Comparison of ENCODE assay signal across 27 cellular contexts in genomic region chr4:139256349-139256748, GRCh38. TPM values are rescaled to one million over a fixed set of nuclear protein-coding genes. Genes with fewer than 3 reads are reported as not detected.
"Had no signal": no experiment of that assay in that cellular context is flagged by ENCODE, and none has a peak within 500 bp of the region (broad histone marks: within the 10 kb centered on the region; RNA-seq: fewer than 3 reads in every experiment).

No MANE protein-coding gene starts in this region.

- H3K4me3 Mint-ChIP-seq: activated B cell treated with CpG ODN at 0.5 μM for 24 hours; activated CD8-positive, alpha-beta T cell treated with anti-CD3 and anti-CD28 coated beads for 36 hours; activated naive CD8-positive, alpha-beta T cell; effector memory CD8-positive, alpha-beta T cell; nephron progenitor cell; stimulated activated effector memory CD8-positive, alpha-beta T cell treated with anti-CD3 and anti-CD28 coated beads, Interleukin-12 subunit alpha, Interleukin-12 subunit beta, amount 100 ng/mL, for 72 hours; stimulated activated naive CD8-positive, alpha-beta T cell treated with anti-CD3 and anti-CD28 coated beads, Interleukin-15, Interleukin-2, amounts not matched to agents 100 ng/mL and 50 ng/mL, for 24 hours had no signal

- H3K4me3 ChIP-seq: adrenal gland, ascending aorta, left lung, lower lobe of right lung, mucosa of descending colon, ovary, right lobe of liver, skin epidermis, thoracic aorta had no signal

- H3K27me3 Mint-ChIP-seq: activated B cell treated with CpG ODN at 0.5 μM for 24 hours; activated CD8-positive, alpha-beta T cell treated with anti-CD3 and anti-CD28 coated beads for 36 hours; activated naive CD8-positive, alpha-beta T cell; effector memory CD8-positive, alpha-beta T cell; stimulated activated naive CD8-positive, alpha-beta T cell treated with anti-CD3 and anti-CD28 coated beads, Interleukin-15, Interleukin-2, amounts not matched to agents 100 ng/mL and 50 ng/mL, for 24 hours had no signal

- H3K27ac Mint-ChIP-seq: activated B cell treated with CpG ODN at 0.5 μM for 24 hours; activated CD8-positive, alpha-beta T cell treated with anti-CD3 and anti-CD28 coated beads for 36 hours; activated naive CD8-positive, alpha-beta T cell; effector memory CD8-positive, alpha-beta T cell; nephron progenitor cell; progenitor cell of endocrine pancreas; stimulated activated effector memory CD8-positive, alpha-beta T cell treated with anti-CD3 and anti-CD28 coated beads, Interleukin-12 subunit alpha, Interleukin-12 subunit beta, amount 100 ng/mL, for 72 hours; stimulated activated naive CD8-positive, alpha-beta T cell treated with anti-CD3 and anti-CD28 coated beads, Interleukin-15, Interleukin-2, amounts not matched to agents 100 ng/mL and 50 ng/mL, for 24 hours had no signal

- H3K36me3 ChIP-seq: adrenal gland, ascending aorta, brain microvascular endothelial cell, left lung, lower lobe of right lung, neutrophil, ovary, right lobe of liver, thoracic aorta had no signal

- H3K36me3 Mint-ChIP-seq: activated naive CD8-positive, alpha-beta T cell; stimulated activated effector memory CD8-positive, alpha-beta T cell treated with anti-CD3 and anti-CD28 coated beads, Interleukin-12 subunit alpha, Interleukin-12 subunit beta, amount 100 ng/mL, for 72 hours had no signal

- H3K27ac ChIP-seq: adrenal gland, ascending aorta, brain microvascular endothelial cell, left lung, lower lobe of right lung, neutrophil, ovary, right lobe of liver, skin epidermis, thoracic aorta had no signal

- H3K4me1 ChIP-seq: adrenal gland, ascending aorta, left lung, lower lobe of right lung, right lobe of liver had no signal

- H3K9me3 Mint-ChIP-seq: activated B cell treated with CpG ODN at 0.5 μM for 24 hours; activated CD8-positive, alpha-beta T cell treated with anti-CD3 and anti-CD28 coated beads for 36 hours; effector memory CD8-positive, alpha-beta T cell; nephron progenitor cell; stimulated activated effector memory CD8-positive, alpha-beta T cell treated with anti-CD3 and anti-CD28 coated beads, Interleukin-12 subunit alpha, Interleukin-12 subunit beta, amount 100 ng/mL, for 72 hours; stimulated activated naive CD8-positive, alpha-beta T cell treated with anti-CD3 and anti-CD28 coated beads, Interleukin-15, Interleukin-2, amounts not matched to agents 100 ng/mL and 50 ng/mL, for 24 hours had no signal

- DNase-seq: activated B cell treated with CpG ODN at 0.5 μM for 24 hours; activated CD4-positive, alpha-beta T cell treated with anti-CD3 and anti-CD28 coated beads, Interleukin-2, amount 50 U/mL, for 1 hour; activated CD8-positive, alpha-beta T cell treated with anti-CD3 and anti-CD28 coated beads for 36 hours; activated naive CD4-positive, alpha-beta T cell treated with Interleukin-2 at 50 U/mL for 16 hours; activated T-cell treated with anti-CD3 and anti-CD28 coated beads, Interleukin-2, amount 50 U/mL, for 48 hours; adrenal gland; brain microvascular endothelial cell; cortex of kidney; effector memory CD8-positive, alpha-beta T cell; head of caudate nucleus; hippocampal formation; left lung; lower lobe of right lung; mucosa of descending colon; nephron progenitor cell; ovary; right lobe of liver; stimulated activated CD4-positive, alpha-beta T cell treated with anti-CD3 and anti-CD28 coated beads, Interleukin-4, amount 100 ng/mL, for 24 hours; T-helper 2 cell had no signal

- H3K9me3 ChIP-seq: adrenal gland, ascending aorta, left lung, lower lobe of right lung, mucosa of descending colon, neutrophil, ovary, right lobe of liver, thoracic aorta had no signal

- H3K27me3 ChIP-seq: adrenal gland, ascending aorta, brain microvascular endothelial cell, left lung, neutrophil, ovary, right lobe of liver had no signal

- H3K4me1 Mint-ChIP-seq: nephron progenitor cell; stimulated activated effector memory CD8-positive, alpha-beta T cell treated with anti-CD3 and anti-CD28 coated beads, Interleukin-12 subunit alpha, Interleukin-12 subunit beta, amount 100 ng/mL, for 72 hours had no signal

- ATAC-seq: activated CD8-positive, alpha-beta T cell treated with anti-CD3 and anti-CD28 coated beads for 36 hours; effector memory CD8-positive, alpha-beta T cell; left lung; lower lobe of right lung; mucosa of descending colon; right lobe of liver; stimulated activated effector memory CD8-positive, alpha-beta T cell treated with anti-CD3 and anti-CD28 coated beads, Interleukin-12 subunit alpha, Interleukin-12 subunit beta, amount 100 ng/mL, for 72 hours had no signal

RNA-seq across cellular contexts. Expression of gene MGARP, which starts 23.7 kb away (rescaled TPM):
- total RNA-seq: activated B cell treated with CpG ODN at 0.5 μM for 24 hours, lower lobe of right lung had no signal
